In the genomic region with DNA sequence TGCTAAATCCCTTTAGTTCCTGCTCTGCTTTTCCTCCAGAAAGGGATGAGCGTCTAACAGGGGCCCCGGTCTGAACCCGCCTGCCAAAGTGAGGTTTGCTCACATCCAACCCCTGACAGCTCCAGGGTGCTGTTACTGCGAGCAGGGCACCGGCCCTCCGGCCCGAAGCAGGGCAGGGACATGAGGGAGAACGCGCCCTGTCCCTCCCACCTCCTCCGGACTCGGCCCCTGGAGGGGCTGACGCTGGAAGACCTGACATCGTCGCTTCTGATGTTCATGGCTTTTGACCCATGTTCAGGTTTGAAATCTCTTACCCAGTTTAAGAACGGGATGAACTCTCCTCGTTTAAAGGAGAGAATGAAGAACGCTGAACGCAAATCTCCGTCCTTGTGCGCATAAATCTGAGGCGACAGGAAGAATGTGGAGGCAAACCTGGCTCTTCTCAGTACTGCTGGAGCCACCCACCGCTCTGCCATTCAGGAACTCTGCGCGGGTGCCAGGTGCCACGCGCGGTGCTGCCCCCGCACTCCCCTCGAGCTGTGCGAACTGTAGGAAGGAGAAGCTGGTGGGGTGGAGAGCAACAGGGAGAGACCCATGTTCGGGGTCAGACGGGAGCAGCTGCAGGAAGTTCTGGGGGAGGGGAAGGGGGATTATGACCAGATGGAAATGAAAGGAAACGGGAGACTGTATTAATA, we compare ENCODE assay signal across 8 cellular contexts. TPM values are rescaled to one million over a fixed set of nuclear protein-coding genes. Genes with fewer than 3 reads are reported as not detected.
DNase-seq lines count a peak whose midpoint lies in the region; ATAC-seq and TF ChIP-seq lines count a peak whose summit lies in the region.

No MANE protein-coding gene starts in this region.

- H3K27ac ChIP-seq in cardiac muscle cell = peak overlapping the region; percentile 85

- peaks cover 47% of the 10 kb centered on the region for H3K4me1 Mint-ChIP-seq in activated CD4-positive, alpha-beta memory T cell treated with anti-CD3 and anti-CD28 coated beads for 36 hours (ENCODE audit: low read depth)

- peak overlapping the region; percentile 93 for H3K4me3 Mint-ChIP-seq in activated CD4-positive, alpha-beta memory T cell treated with anti-CD3 and anti-CD28 coated beads for 36 hours

- peaks cover 50% of the 10 kb centered on the region for H3K36me3 Mint-ChIP-seq in activated CD4-positive, alpha-beta memory T cell treated with anti-CD3 and anti-CD28 coated beads for 36 hours

- intact Hi-C loops in activated CD4-positive, alpha-beta memory T cell treated with anti-CD3 and anti-CD28 coated beads for 36 hours (cut with micrococcal nuclease) = loop anchor here (1.0 kb wide), 3 partner anchors 17 to 48 kb away; a partner anchor contains a TSS
- intact Hi-C loops in posterior cingulate gyrus (cut with DNase I) = loop anchor here (1.0 to 5.0 kb wide), 2 partner anchors 17 to 48 kb away; a partner anchor contains a TSS

- CTCF ChIA-PET in activated CD4-positive, alpha-beta memory T cell treated with anti-CD3 and anti-CD28 coated beads for 36 hours (lab: Charles Lee) = interaction anchor here (0.8 to 4.4 kb wide), 12 partner anchors 17 to 237 kb away, joined by 3 to 30 read pairs (median 4); a partner anchor contains a TSS

- H3K4me1 ChIP-seq in BE2C = no peaks in the 10 kb centered on the region
- H3K4me1 ChIP-seq in cardiac muscle cell (ENCODE audit: low read depth) = peaks cover 9% of the 10 kb centered on the region

- TF ChIP-seq CTCF in BE2C (IDR thresholded peaks at IDR 0.05; ENCODE audit: low read depth, low read length) = no peak
- TF ChIP-seq CTCF in cardiac muscle cell (IDR thresholded peaks at IDR 0.05; ENCODE audit: low read depth, low read length) = no peak

- ATAC-seq in GM18873 (IDR thresholded peaks at IDR 0.05; ENCODE audit: low FRiP score, unreplicated experiment) (peak; percentile 11), HG03521 (IDR thresholded peaks at IDR 0.05; ENCODE audit: unreplicated experiment) (peak; percentile 12)

- POLR2A ChIA-PET in activated CD4-positive, alpha-beta memory T cell treated with anti-CD3 and anti-CD28 coated beads for 36 hours (lab: Charles Lee) = interaction anchor here (0.6 to 3.3 kb wide), 26 partner anchors 9 to 267 kb away, joined by 3 to 33 read pairs (median 4); a partner anchor contains a TSS

- H3K36me3 ChIP-seq in BE2C = peaks cover 34% of the 10 kb centered on the region
- H3K36me3 ChIP-seq in cardiac muscle cell = peaks cover 41% of the 10 kb centered on the region

- H3K27ac Mint-ChIP-seq in activated CD4-positive, alpha-beta memory T cell treated with anti-CD3 and anti-CD28 coated beads for 36 hours = peak overlapping the region; percentile 96

- no peaks in the 10 kb centered on the region for H3K9me3 Mint-ChIP-seq in activated CD4-positive, alpha-beta memory T cell treated with anti-CD3 and anti-CD28 coated beads for 36 hours

- H3K27me3 Mint-ChIP-seq in activated CD4-positive, alpha-beta memory T cell treated with anti-CD3 and anti-CD28 coated beads for 36 hours = no peaks in the 10 kb centered on the region

- H3K4me3 ChIP-seq in BE2C (ENCODE audit: low read depth, low read length) = peak overlapping the region; percentile 64
- H3K4me3 ChIP-seq in cardiac muscle cell = peak overlapping the region; percentile 39

- H3K27me3 ChIP-seq in BE2C (no peaks in the 10 kb centered on the region), cardiac muscle cell (no peaks in the 10 kb centered on the region)

- H3K9me3 ChIP-seq in BE2C = no peaks in the 10 kb centered on the region
- no peaks in the 10 kb centered on the region for H3K9me3 ChIP-seq in cardiac muscle cell (ENCODE audit: low read depth)

- DNase-seq in BE2C (no peak), cardiac muscle cell (ENCODE audit: low read depth in 1 of 2, low spot score in 1 of 2) (peak in 1 of 2 donors; percentile 43), posterior cingulate gyrus (peak in 6 of 10 donors; percentile 28 to 92 (median 37)), GF-D8 (lab: John Stamatoyannopoulos, UW) (no peak), OCI-M2 (lab: John Stamatoyannopoulos, UW; ENCODE audit: unreplicated experiment) (no peak)
- no peak for DNase-seq in activated CD4-positive, alpha-beta memory T cell treated with anti-CD3 and anti-CD28 coated beads for 36 hours

RNA-seq across cellular contexts. Expression of a gene that starts 0.8 kb away (rescaled TPM):
- polyA plus RNA-seq in BE2C (2012; ENCODE audit: insufficient read depth, insufficient read length, low read depth) = 578 TPM
- 1,000 to 10,000 TPM; 1,956 to 1,989 TPM for total RNA-seq in activated CD4-positive, alpha-beta memory T cell treated with anti-CD3 and anti-CD28 coated beads for 36 hours
- total RNA-seq in cardiac muscle cell = 1,990 and 2,091 TPM in 2 replicates
- polyA plus RNA-seq in cardiac muscle cell = 769 and 853 TPM in 2 replicates

RNA-seq across cellular contexts. Expression of a gene that starts 16.8 kb away (rescaled TPM):
- 61.8 TPM for polyA plus RNA-seq in BE2C (2012; ENCODE audit: insufficient read depth, insufficient read length, low read depth)
- 10 to 100 TPM; 32.7 to 34.2 TPM for total RNA-seq in activated CD4-positive, alpha-beta memory T cell treated with anti-CD3 and anti-CD28 coated beads for 36 hours
- total RNA-seq in cardiac muscle cell = 14.9 and 29.1 TPM in 2 replicates
- 18.7 and 32.1 TPM in 2 replicates for polyA plus RNA-seq in cardiac muscle cell

RNA-seq across cellular contexts. Expression of a gene that starts 27.2 kb away (rescaled TPM):
- 83.3 TPM for polyA plus RNA-seq in BE2C (2012; ENCODE audit: insufficient read depth, insufficient read length, low read depth)
- 100 to 1,000 TPM; 166 to 167 TPM for total RNA-seq in activated CD4-positive, alpha-beta memory T cell treated with anti-CD3 and anti-CD28 coated beads for 36 hours
- 101 and 108 TPM in 2 replicates for total RNA-seq in cardiac muscle cell
- polyA plus RNA-seq in cardiac muscle cell = 22.9 and 31.9 TPM in 2 replicates

RNA-seq across cellular contexts. Expression of a gene that starts 27.9 kb away (rescaled TPM):
- 7.4 TPM for polyA plus RNA-seq in BE2C (2012; ENCODE audit: insufficient read depth, insufficient read length, low read depth)
- 10 to 100 TPM; 83.7 to 85.2 TPM for total RNA-seq in activated CD4-positive, alpha-beta memory T cell treated with anti-CD3 and anti-CD28 coated beads for 36 hours
- total RNA-seq in cardiac muscle cell = 50.1 and 77.1 TPM in 2 replicates
- polyA plus RNA-seq in cardiac muscle cell = 10.9 and 13.4 TPM in 2 replicates

RNA-seq across cellular contexts. Expression of a gene that starts 38.1 kb away (rescaled TPM):
- 33.4 TPM for polyA plus RNA-seq in BE2C (2012; ENCODE audit: insufficient read depth, insufficient read length, low read depth)
- total RNA-seq in activated CD4-positive, alpha-beta memory T cell treated with anti-CD3 and anti-CD28 coated beads for 36 hours = 100 to 1,000 TPM; 113 to 116 TPM
- 21.1 and 42.8 TPM in 2 replicates for total RNA-seq in cardiac muscle cell
- 32.0 and 38.4 TPM in 2 replicates for polyA plus RNA-seq in cardiac muscle cell

Comparison
In these comparisons a context has a peak if more than half of its experiments do, and no peak if none do; other contexts are left out.
1. DNase-seq: peak in posterior cingulate gyrus (6 of 10); none in BE2C (single experiment), activated CD4-positive, alpha-beta memory T cell treated with anti-CD3 and anti-CD28 coated beads for 36 hours (single experiment), GF-D8 (single experiment) and OCI-M2 (single experiment).